34 cellular contexts compared by ENCODE assay signal in the genomic region with DNA sequence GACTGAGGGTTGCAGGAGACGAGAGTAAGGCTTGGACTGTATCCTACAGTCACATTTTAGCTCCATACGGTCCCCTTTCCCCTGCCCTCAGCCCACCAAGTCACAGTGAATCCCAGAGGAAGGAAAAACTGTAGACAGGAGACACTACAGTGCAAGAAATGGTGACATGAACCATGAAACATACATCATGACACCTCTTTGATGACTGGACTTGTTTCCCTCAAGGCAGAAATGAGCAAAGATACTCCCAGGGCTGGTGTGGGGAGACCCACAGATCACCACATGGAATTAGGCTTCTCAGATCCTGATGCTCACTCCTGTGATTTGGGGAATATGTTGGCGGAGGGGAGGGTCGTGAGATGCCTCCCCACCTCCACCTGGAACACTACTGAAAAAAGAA. TPM values are rescaled to one million over a fixed set of nuclear protein-coding genes. Genes with fewer than 3 reads are reported as not detected.
"Had no signal": no experiment of that assay in that cellular context is flagged by ENCODE, and none has a peak within 500 bp of the region (broad histone marks: within the 10 kb centered on the region; RNA-seq: fewer than 3 reads in every experiment).

No MANE protein-coding gene starts in this region.

- H3K4me3 ChIP-seq: ascending aorta, body of pancreas, Peyer's patch, SJSA1 had no signal

- H3K9me3 ChIP-seq: ascending aorta, body of pancreas, Peyer's patch, SJSA1 had no signal

- H3K27ac Mint-ChIP-seq: T-helper 1 cell treated with Interleukin-12 subunit alpha and Interleukin-12 subunit beta and Interleukin-4 antibody, amounts not matched to agents 30 μg/mL and 1 μg/mL, for 36 hours had no signal

- DNase-seq: activated CD4-positive, alpha-beta T cell treated with anti-CD3 and anti-CD28 coated beads, Interleukin-2, amount 50 U/mL, for 1 hour; activated CD4-positive, CD25-positive, alpha-beta regulatory T cell; activated CD8-positive, alpha-beta memory T cell treated with anti-CD3 and anti-CD28 coated beads, Interleukin-2, amount 50 U/mL, for 4 hours; activated CD8-positive, alpha-beta T cell treated with anti-CD3 and anti-CD28 coated beads for 36 hours; activated effector memory CD4-positive, alpha-beta T cell treated with anti-CD3 and anti-CD28 coated beads, Interleukin-2, amount 50 U/mL, for 16 hours; activated naive CD4-positive, alpha-beta T cell treated with Interleukin-2 at 50 U/mL for 16 hours; activated T-cell treated with anti-CD3 and anti-CD28 coated beads, Interleukin-2, amount 50 U/mL, for 24 hours; amniotic stem cell; body of pancreas; central memory CD4-positive, alpha-beta T cell; KG1; NCI-H1048; NCI-H1417; NCI-H1930; NCI-H2171; NCI-H226; NCI-H510A; NK-92 treated with Interleukin-12 subunit alpha and Interleukin-12 subunit beta, amount 100 ng/mL, for 24 hours; OCI-M1; Peyer's patch; SHP77; SW 1271; T1000 had no signal

- H3K27me3 Mint-ChIP-seq: activated CD8-positive, alpha-beta T cell treated with anti-CD3 and anti-CD28 coated beads for 36 hours; activated naive CD8-positive, alpha-beta T cell treated with anti-CD3 and anti-CD28 coated beads, Interleukin-2, amount 50 U/mL, for 24 hours; activated T-cell treated with anti-CD3 and anti-CD28 coated beads, Interleukin-2, amount 50 U/mL, for 24 hours had no signal

- H3K4me3 Mint-ChIP-seq: activated CD8-positive, alpha-beta T cell treated with anti-CD3 and anti-CD28 coated beads for 36 hours; activated naive CD8-positive, alpha-beta T cell treated with anti-CD3 and anti-CD28 coated beads, Interleukin-2, amount 50 U/mL, for 24 hours; activated T-cell treated with anti-CD3 and anti-CD28 coated beads, Interleukin-2, amount 50 U/mL, for 24 hours; T-helper 1 cell treated with Interleukin-12 subunit alpha and Interleukin-12 subunit beta and Interleukin-4 antibody, amounts not matched to agents 30 μg/mL and 1 μg/mL, for 36 hours had no signal

- H3K4me1 ChIP-seq: ascending aorta, body of pancreas, Peyer's patch had no signal

- H3K27ac ChIP-seq: ascending aorta, body of pancreas, SJSA1, VCaP had no signal

- H3K36me3 Mint-ChIP-seq: activated naive CD4-positive, alpha-beta T cell treated with anti-CD3 and anti-CD28 coated beads, Interleukin-2, amount 50 U/mL, for 72 hours had no signal

- ATAC-seq: body of pancreas, SK-N-SH treated with all-trans-retinoic acid at 6 μM for 48 hours had no signal

- H3K36me3 ChIP-seq: ascending aorta, Peyer's patch, SJSA1 had no signal

- H3K27me3 ChIP-seq: ascending aorta, body of pancreas, Peyer's patch, SJSA1 had no signal

- H3K9me3 Mint-ChIP-seq: activated CD8-positive, alpha-beta T cell treated with anti-CD3 and anti-CD28 coated beads for 36 hours; activated naive CD4-positive, alpha-beta T cell treated with anti-CD3 and anti-CD28 coated beads, Interleukin-2, amount 50 U/mL, for 72 hours; activated naive CD8-positive, alpha-beta T cell treated with anti-CD3 and anti-CD28 coated beads, Interleukin-2, amount 50 U/mL, for 24 hours; activated T-cell treated with anti-CD3 and anti-CD28 coated beads, Interleukin-2, amount 50 U/mL, for 24 hours; activated T-helper 1 cell treated with anti-CD3 and anti-CD28 coated beads, Interleukin-12 subunit alpha, Interleukin-12 subunit beta, Interleukin-2, Interleukin-4 antibody, amounts not matched to agents 30 ng/mL and 10 ng/mL and 1 ng/mL, durations not matched to agents 14 hours and 24 hours and 36 hours; T-helper 1 cell treated with Interleukin-12 subunit alpha and Interleukin-12 subunit beta and Interleukin-4 antibody, amounts not matched to agents 30 μg/mL and 1 μg/mL, for 36 hours had no signal

RNA-seq across cellular contexts. Expression of gene SPP2, which starts 48.2 kb away (rescaled TPM):
- total RNA-seq: activated CD8-positive, alpha-beta T cell treated with anti-CD3 and anti-CD28 coated beads for 36 hours; activated naive CD4-positive, alpha-beta T cell treated with anti-CD3 and anti-CD28 coated beads, Interleukin-2, amount 50 U/mL, for 72 hours; activated T-helper 1 cell treated with anti-CD3 and anti-CD28 coated beads, Interleukin-12 subunit alpha, Interleukin-12 subunit beta, Interleukin-2, Interleukin-4 antibody, amounts not matched to agents 30 ng/mL and 10 ng/mL and 1 ng/mL, durations not matched to agents 14 hours and 24 hours and 36 hours; ascending aorta; body of pancreas; bronchial epithelial cell; chondrocyte; LHCN-M2; Peyer's patch; SJSA1 had no signal
